Comparison of ENCODE assay signal across 30 cellular contexts in genomic region chr5:109218767-109219166, GRCh38.
"Had no signal": no experiment of that assay in that cellular context is flagged by ENCODE, and none has a peak within 500 bp of the region (broad histone marks: within the 10 kb centered on the region; RNA-seq: fewer than 3 reads in every experiment).

No MANE protein-coding gene starts in this region.

- H3K27me3 ChIP-seq: breast epithelium, esophagus squamous epithelium, ovary, sigmoid colon, thyroid gland, upper lobe of left lung had no signal

- H3K36me3 ChIP-seq: breast epithelium, esophagus squamous epithelium, ovary, prostate gland, sigmoid colon, thyroid gland, upper lobe of left lung had no signal

- H3K9me3 Mint-ChIP-seq: activated B cell treated with CpG ODN at 0.5 μM for 24 hours; activated T-cell treated with anti-CD3 and anti-CD28 coated beads, Interleukin-2, amount 50 U/mL, for 4 hours; activated T-helper 17 cell treated with anti-CD3 and anti-CD28 coated beads, Interleukin-2, amount 50 U/mL, for 72 hours; stimulated activated memory B cell treated with anti-CD40 and anti-IgM and Interleukin-4, amounts not matched to agents 10 μg/mL and 1 μg/mL and 100 μg/mL, for 72 hours; T-helper 2 cell treated with Interferon-gamma antibody and Interleukin-4, amounts not matched to agents 5 μg/mL and 100 μg/mL, for 36 hours had no signal

- H3K9me3 ChIP-seq: ovary, prostate gland, thyroid gland, upper lobe of left lung had no signal

- DNase-seq: activated B cell treated with CpG ODN at 0.5 μM for 24 hours; activated CD4-positive, alpha-beta T cell treated with anti-CD3 and anti-CD28 coated beads, Interleukin-2, amount 50 U/mL, for 1 hour; activated CD8-positive, alpha-beta T cell treated with anti-CD3 and anti-CD28 coated beads for 36 hours; activated gamma-delta T cell treated with Interleukin-2 at 50 U/mL for 16 hours; activated naive CD4-positive, alpha-beta T cell treated with anti-CD3 and anti-CD28 coated beads, Interleukin-2, amount 50 U/mL, for 16 hours; activated T-cell treated with anti-CD3 and anti-CD28 coated beads, Interleukin-2, amount 50 U/mL, for 4 hours; amniotic stem cell; central memory CD4-positive, alpha-beta T cell; effector CD8-positive, alpha-beta T cell; esophagus squamous epithelium; islet precursor cell; left cardiac atrium; left ventricle myocardium superior; naive B cell; ovary; retina; sigmoid colon; stimulated activated CD4-positive, alpha-beta T cell treated with anti-CD3 and anti-CD28 coated beads, Interleukin-1b, Interleukin-23, amount 100 ng/mL, for 48 hours; stimulated activated CD4-positive, alpha-beta T cell treated with anti-CD3 and anti-CD28 coated beads, Interleukin-4, amount 100 ng/mL, for 4 hours; stimulated activated CD8-positive, alpha-beta memory T cell treated with anti-CD3 and anti-CD28 coated beads, Interleukin-4, amount 100 ng/mL, for 48 hours; stimulated activated naive CD8-positive, alpha-beta T cell treated with anti-CD3 and anti-CD28 coated beads, Interleukin-15, amount 100 ng/mL, for 72 hours; thyroid gland had no signal

- H3K27ac ChIP-seq: breast epithelium, epithelial cell of prostate, esophagus squamous epithelium, ovary, prostate gland, sigmoid colon, thyroid gland, upper lobe of left lung had no signal

- H3K4me3 ChIP-seq: breast epithelium, esophagus squamous epithelium, ovary, prostate gland, sigmoid colon, smooth muscle cell, thyroid gland, upper lobe of left lung had no signal

- H3K4me1 Mint-ChIP-seq: activated B cell treated with CpG ODN at 0.5 μM for 24 hours; activated T-helper 17 cell treated with anti-CD3 and anti-CD28 coated beads, Interleukin-2, amount 50 U/mL, for 72 hours; naive B cell; stimulated activated memory B cell treated with anti-CD40 and anti-IgM and Interleukin-4, amounts not matched to agents 10 μg/mL and 1 μg/mL and 100 μg/mL, for 72 hours; stimulated activated naive CD8-positive, alpha-beta T cell treated with anti-CD3 and anti-CD28 coated beads, Interleukin-15, amount 100 ng/mL, for 72 hours had no signal

- ATAC-seq: activated CD8-positive, alpha-beta T cell treated with anti-CD3 and anti-CD28 coated beads for 36 hours; activated T-cell treated with anti-CD3 and anti-CD28 coated beads, Interleukin-2, amount 50 U/mL, for 4 hours; activated T-helper 17 cell treated with anti-CD3 and anti-CD28 coated beads, Interleukin-2, amount 50 U/mL, for 72 hours; left cardiac atrium; left ventricle myocardium superior; stimulated activated memory B cell treated with anti-CD40 and anti-IgM and Interleukin-4, amounts not matched to agents 10 μg/mL and 1 μg/mL and 100 μg/mL, for 72 hours; stimulated activated naive CD8-positive, alpha-beta T cell treated with anti-CD3 and anti-CD28 coated beads, Interleukin-15, amount 100 ng/mL, for 72 hours had no signal

- H3K4me2 ChIP-seq: smooth muscle cell had no signal

- H3K4me1 ChIP-seq: breast epithelium, esophagus squamous epithelium, prostate gland, sigmoid colon, thyroid gland, upper lobe of left lung had no signal

- H3K4me3 Mint-ChIP-seq: activated B cell treated with CpG ODN at 0.5 μM for 24 hours; activated CD8-positive, alpha-beta T cell treated with anti-CD3 and anti-CD28 coated beads for 36 hours; activated T-cell treated with anti-CD3 and anti-CD28 coated beads, Interleukin-2, amount 50 U/mL, for 4 hours; activated T-helper 17 cell treated with anti-CD3 and anti-CD28 coated beads, Interleukin-2, amount 50 U/mL, for 72 hours; naive B cell; stimulated activated memory B cell treated with anti-CD40 and anti-IgM and Interleukin-4, amounts not matched to agents 10 μg/mL and 1 μg/mL and 100 μg/mL, for 72 hours; stimulated activated naive CD8-positive, alpha-beta T cell treated with anti-CD3 and anti-CD28 coated beads, Interleukin-15, amount 100 ng/mL, for 72 hours; T-helper 2 cell treated with Interferon-gamma antibody and Interleukin-4, amounts not matched to agents 5 μg/mL and 100 μg/mL, for 36 hours had no signal

- H3K27ac Mint-ChIP-seq: activated B cell treated with CpG ODN at 0.5 μM for 24 hours; activated CD8-positive, alpha-beta T cell treated with anti-CD3 and anti-CD28 coated beads for 36 hours; activated T-helper 17 cell treated with anti-CD3 and anti-CD28 coated beads, Interleukin-2, amount 50 U/mL, for 72 hours; naive B cell; stimulated activated memory B cell treated with anti-CD40 and anti-IgM and Interleukin-4, amounts not matched to agents 10 μg/mL and 1 μg/mL and 100 μg/mL, for 72 hours; stimulated activated naive CD8-positive, alpha-beta T cell treated with anti-CD3 and anti-CD28 coated beads, Interleukin-15, amount 100 ng/mL, for 72 hours; T-helper 2 cell treated with Interferon-gamma antibody and Interleukin-4, amounts not matched to agents 5 μg/mL and 100 μg/mL, for 36 hours had no signal
